ENCODE assay signal across 3 cellular contexts in the genomic region with DNA sequence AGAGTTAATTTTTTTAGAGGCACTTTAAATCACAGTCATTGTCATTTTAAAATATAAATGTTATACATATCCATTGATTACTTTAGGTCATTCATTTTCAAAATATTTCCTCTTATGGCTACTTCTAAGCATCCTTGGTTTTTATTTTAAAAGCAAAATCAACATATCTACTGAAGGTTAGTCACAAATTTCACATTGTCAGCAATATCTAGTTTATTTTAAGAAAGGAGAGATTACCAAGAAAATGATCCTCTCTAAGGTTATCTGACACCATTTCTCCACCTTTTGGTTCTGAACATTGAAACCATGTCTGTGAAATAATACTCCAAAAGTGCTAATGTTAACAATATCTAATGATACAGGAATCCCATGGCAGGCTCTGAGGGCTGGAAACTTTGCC.
TF ChIP-seq lines count a peak whose summit lies in the region.

No MANE protein-coding gene starts in this region.

TF ChIP-seq in A549, 52 proteins besides CTCF, POLR2A, EP300 and RAD21:
- TF ChIP-seq MAFK (IDR thresholded peaks at IDR 0.05; ENCODE audit: partially characterized antibody) (peak; percentile 86), KDM1A (IDR thresholded peaks at IDR 0.05; ENCODE audit: low read depth) (no peak)

TF ChIP-seq in IMR-90, 13 proteins besides CTCF, POLR2A, EP300 and RAD21:
- TF ChIP-seq MAFK (IDR thresholded peaks at IDR 0.05; ENCODE audit: low read depth, low read length) (peak; percentile 84), CEBPB (IDR thresholded peaks at IDR 0.05; ENCODE audit: low read depth, low read length) (no peak)
TF ChIP-seq in IMR-90: peak in this region for 1.

TF ChIP-seq in K562, 482 proteins besides CTCF, POLR2A, EP300 and RAD21:
- peak; percentile 81 for TF ChIP-seq MAFF (IDR thresholded peaks at IDR 0.05; ENCODE audit: low read length)
- no peak for TF ChIP-seq GABPB2 (CRISPR knock-in tag; conservative IDR thresholded peaks at IDR 0.05)
- TF ChIP-seq MAFG (tag; conservative IDR thresholded peaks at IDR 0.05) = 0 out of 2 replicates have a peak, but pooled peaks have one; percentile 51
- no peak for TF ChIP-seq ZFX (CRISPR knock-in tag; IDR thresholded peaks at IDR 0.05)
- TF ChIP-seq C11orf30 (IDR thresholded peaks at IDR 0.05; ENCODE audit: low read depth) = peak; percentile 58
- peak; percentile 86 for TF ChIP-seq ZNF316 (IDR thresholded peaks at IDR 0.05)
- TF ChIP-seq MCM3 (IDR thresholded peaks at IDR 0.05) = no peak
- TF ChIP-seq MAFK (IDR thresholded peaks at IDR 0.05; ENCODE audit: low read length) = peak; percentile 70; the same call in 1 of the 2 replicates
